In the genomic region with DNA sequence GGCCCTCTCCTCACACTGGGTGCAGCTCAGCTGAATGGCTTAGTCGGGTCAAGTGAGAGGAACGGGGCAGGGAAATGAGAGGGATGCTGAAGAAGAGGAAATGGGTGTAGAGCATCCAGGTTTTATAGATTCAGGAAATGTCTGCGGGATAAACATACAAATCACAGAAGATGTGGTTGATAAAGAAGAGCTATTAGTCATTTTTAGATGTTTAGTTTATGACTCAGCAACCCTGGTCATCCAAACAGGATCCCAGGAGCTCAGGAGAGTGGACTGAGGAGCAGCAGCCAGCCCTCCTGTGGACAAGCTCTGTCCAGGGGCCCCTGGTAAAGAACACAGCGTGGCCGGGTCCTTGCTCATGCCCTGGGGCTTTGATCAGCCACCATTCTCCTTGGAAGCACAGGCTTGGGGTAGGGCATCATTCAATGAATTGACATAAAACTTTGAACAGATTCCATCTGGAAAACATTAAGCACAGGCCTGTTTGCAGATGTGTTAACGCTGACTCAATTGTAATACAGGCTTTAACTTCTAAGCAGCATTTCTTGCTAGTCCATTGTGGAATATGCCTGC, we compare ENCODE assay signal across 1 cellular context.
TF ChIP-seq lines count a peak whose summit lies in the region.

No MANE protein-coding gene starts in this region.

TF ChIP-seq in HEK293, 187 proteins besides CTCF, POLR2A, EP300 and RAD21 (continued from another document):
- TF ChIP-seq, protein P1, sequence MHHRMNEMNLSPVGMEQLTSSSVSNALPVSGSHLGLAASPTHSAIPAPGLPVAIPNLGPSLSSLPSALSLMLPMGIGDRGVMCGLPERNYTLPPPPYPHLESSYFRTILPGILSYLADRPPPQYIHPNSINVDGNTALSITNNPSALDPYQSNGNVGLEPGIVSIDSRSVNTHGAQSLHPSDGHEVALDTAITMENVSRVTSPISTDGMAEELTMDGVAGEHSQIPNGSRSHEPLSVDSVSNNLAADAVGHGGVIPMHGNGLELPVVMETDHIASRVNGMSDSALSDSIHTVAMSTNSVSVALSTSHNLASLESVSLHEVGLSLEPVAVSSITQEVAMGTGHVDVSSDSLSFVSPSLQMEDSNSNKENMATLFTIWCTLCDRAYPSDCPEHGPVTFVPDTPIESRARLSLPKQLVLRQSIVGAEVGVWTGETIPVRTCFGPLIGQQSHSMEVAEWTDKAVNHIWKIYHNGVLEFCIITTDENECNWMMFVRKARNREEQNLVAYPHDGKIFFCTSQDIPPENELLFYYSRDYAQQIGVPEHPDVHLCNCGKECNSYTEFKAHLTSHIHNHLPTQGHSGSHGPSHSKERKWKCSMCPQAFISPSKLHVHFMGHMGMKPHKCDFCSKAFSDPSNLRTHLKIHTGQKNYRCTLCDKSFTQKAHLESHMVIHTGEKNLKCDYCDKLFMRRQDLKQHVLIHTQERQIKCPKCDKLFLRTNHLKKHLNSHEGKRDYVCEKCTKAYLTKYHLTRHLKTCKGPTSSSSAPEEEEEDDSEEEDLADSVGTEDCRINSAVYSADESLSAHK (tag by site-specific recombination; IDR thresholded peaks at IDR 0.05), result 0 out of 2 replicates have a peak, but pooled peaks have one; percentile 29
- TF ChIP-seq KLF17 (tag by site-specific recombination; IDR thresholded peaks at IDR 0.05), result peak; percentile 84
- TF ChIP-seq ZNF777 (tag by site-specific recombination; IDR thresholded peaks at IDR 0.05; ENCODE audit: borderline replicate concordance), result no peak
- no peak for TF ChIP-seq ZNF121 (tag by site-specific recombination; IDR thresholded peaks at IDR 0.05)
- no peak for TF ChIP-seq ZNF747 (tag by site-specific recombination; IDR thresholded peaks at IDR 0.05)
- peak; percentile 73 for TF ChIP-seq GLIS1 (tag by site-specific recombination; IDR thresholded peaks at IDR 0.05)
- no peak for TF ChIP-seq ZFP41 (tag by site-specific recombination; IDR thresholded peaks at IDR 0.05; ENCODE audit: borderline replicate concordance)
- 0 out of 2 replicates have a peak, but pooled peaks have one; percentile 26 for TF ChIP-seq SP3 (tag by site-specific recombination; IDR thresholded peaks at IDR 0.05)
- TF ChIP-seq ZBTB21 (tag by site-specific recombination; IDR thresholded peaks at IDR 0.05), result no peak
- TF ChIP-seq PRDM6 (tag by site-specific recombination; IDR thresholded peaks at IDR 0.05), result peak; percentile 51; the same call in 1 of the 2 replicates
- TF ChIP-seq ZNF324 (tag by site-specific recombination; IDR thresholded peaks at IDR 0.05), result 0 out of 2 replicates have a peak, but pooled peaks have one; percentile 32
- no peak for TF ChIP-seq ZNF785 (tag by site-specific recombination; IDR thresholded peaks at IDR 0.05)
- TF ChIP-seq ZNF600 (tag by site-specific recombination; IDR thresholded peaks at IDR 0.05), result 0 out of 2 replicates have a peak, but pooled peaks have one; percentile 38
- peak; percentile 53; the same call in 1 of the 2 replicates for TF ChIP-seq HIC1 (tag by site-specific recombination; IDR thresholded peaks at IDR 0.05)
- TF ChIP-seq GFI1B (tag by site-specific recombination; IDR thresholded peaks at IDR 0.05), result peak; percentile 98
- TF ChIP-seq ZNF24 (tag by site-specific recombination; IDR thresholded peaks at IDR 0.05), result no peak; the same call in 1 of the 2 replicates
- no peak for TF ChIP-seq ZNF76 (tag by site-specific recombination; IDR thresholded peaks at IDR 0.05; ENCODE audit: borderline replicate concordance, low read depth)
- TF ChIP-seq ZNF248 (tag by site-specific recombination; IDR thresholded peaks at IDR 0.05), result no peak
TF ChIP-seq in HEK293: peak in this region for 42.
